ENCODE assay signal across 2 cellular contexts in genomic region chr11:63499874-63500273, GRCh38.
TF ChIP-seq lines count a peak whose summit lies in the region.

No MANE protein-coding gene starts in this region.

TF ChIP-seq in HEK293, 187 proteins besides CTCF, POLR2A, EP300 and RAD21 (continued from another document):
- TF ChIP-seq SETDB1 (IDR thresholded peaks at IDR 0.05; ENCODE audit: insufficient read length, low read length) (peak; percentile 77), KLF8 (tag by site-specific recombination; IDR thresholded peaks at IDR 0.05) (no peak), ZNF366 (tag by site-specific recombination; conservative IDR thresholded peaks at IDR 0.05) (no peak), ZBTB48 (tag by site-specific recombination; IDR thresholded peaks at IDR 0.05) (no peak), ZNF214 (tag by site-specific recombination; IDR thresholded peaks at IDR 0.05; ENCODE audit: borderline replicate concordance) (no peak), ZNF354C (tag by site-specific recombination; IDR thresholded peaks at IDR 0.05; ENCODE audit: borderline replicate concordance, low read depth) (no peak), ZNF621 (tag by site-specific recombination; IDR thresholded peaks at IDR 0.05) (no peak)

TF ChIP-seq in K562, 482 proteins besides CTCF, POLR2A, EP300 and RAD21 (continues in another document):
- TF ChIP-seq ATF4 (CRISPR knock-in tag; IDR thresholded peaks at IDR 0.05) (no peak), MAFF (IDR thresholded peaks at IDR 0.05; ENCODE audit: low read length) (no peak), TFAP4 (CRISPR knock-in tag; IDR thresholded peaks at IDR 0.05; ENCODE audit: borderline replicate concordance) (no peak), ATF7 (IDR thresholded peaks at IDR 0.05) (no peak), BRD9 (IDR thresholded peaks at IDR 0.05; ENCODE audit: low read depth, partially characterized antibody) (no peak), ZBTB12 (CRISPR knock-in tag; IDR thresholded peaks at IDR 0.05) (no peak), ZFP1 (CRISPR knock-in tag; IDR thresholded peaks at IDR 0.05) (no peak), OTX1 (CRISPR knock-in tag; IDR thresholded peaks at IDR 0.05) (no peak), ELF2 (CRISPR knock-in tag; IDR thresholded peaks at IDR 0.05) (no peak), ZNF589 (CRISPR knock-in tag; IDR thresholded peaks at IDR 0.05; ENCODE audit: low read depth) (no peak), MITF (IDR thresholded peaks at IDR 0.05) (no peak), ARNT (IDR thresholded peaks at IDR 0.05) (0 out of 4 replicates have a peak, but pooled peaks of 1 of the 2 experiments have one; percentile 13), KAT2B (IDR thresholded peaks at IDR 0.05; ENCODE audit: low read depth, low read length) (no peak), KHSRP (IDR thresholded peaks at IDR 0.05) (no peak), HINFP (tag; conservative IDR thresholded peaks at IDR 0.05; ENCODE audit: low read depth) (no peak), ZNF57 (CRISPR knock-in tag; IDR thresholded peaks at IDR 0.05) (no peak), VEZF1 (CRISPR knock-in tag; IDR thresholded peaks at IDR 0.05) (no peak), DACH1 (IDR thresholded peaks at IDR 0.05; ENCODE audit: partially characterized antibody) (no peak), PTBP1 (IDR thresholded peaks at IDR 0.05; ENCODE audit: low read depth, low read length) (no peak), ZNF280A (IDR thresholded peaks at IDR 0.05; ENCODE audit: low read depth, partially characterized antibody) (peak; percentile 97), CBX5 (IDR thresholded peaks at IDR 0.05; ENCODE audit: borderline replicate concordance, low read depth) (peak; percentile 73; the same call in 1 of the 2 replicates), ZNF644 (tag; IDR thresholded peaks at IDR 0.05; ENCODE audit: low read depth) (no peak), ZNF592 (IDR thresholded peaks at IDR 0.05) (no peak), ZBTB40 (IDR thresholded peaks at IDR 0.05) (no peak), ZBTB40 (CRISPR knock-in tag; IDR thresholded peaks at IDR 0.05) (no peak), TRIM28 (IDR thresholded peaks at IDR 0.05) (peak; percentile 97), ZKSCAN8 (CRISPR knock-in tag; IDR thresholded peaks at IDR 0.05) (no peak), ZNF561 (CRISPR knock-in tag; conservative IDR thresholded peaks at IDR 0.05) (peak; percentile 38; the same call in 1 of the 2 replicates), POLR2B (IDR thresholded peaks at IDR 0.05; ENCODE audit: low read depth, partially characterized antibody) (no peak)
